In the genomic region with DNA sequence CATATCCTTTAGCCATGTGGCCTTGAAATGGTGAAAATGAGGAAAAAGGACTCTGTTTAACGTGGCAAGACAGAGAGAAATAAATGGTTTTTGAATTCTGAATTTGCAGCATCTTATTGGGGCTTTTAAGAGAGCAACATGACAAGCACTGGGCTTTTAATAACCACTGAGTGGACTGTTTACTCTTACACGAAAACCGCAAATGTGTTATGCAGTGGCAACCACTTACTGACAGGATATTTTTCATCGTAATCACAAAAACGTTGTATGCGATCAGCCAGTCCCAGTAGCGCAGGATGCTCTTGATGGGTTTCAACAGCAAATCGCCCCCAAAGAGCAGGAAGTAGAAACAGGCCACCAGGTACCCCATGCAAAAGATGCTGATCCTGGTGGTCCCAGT, we compare ENCODE assay signal across 28 cellular contexts.
"Had no signal": no experiment of that assay in that cellular context is flagged by ENCODE, and none has a peak within 500 bp of the region (broad histone marks: within the 10 kb centered on the region; RNA-seq: fewer than 3 reads in every experiment).

No MANE protein-coding gene starts in this region.

- H3K4me3 Mint-ChIP-seq: activated naive CD4-positive, alpha-beta T cell treated with anti-CD3 and anti-CD28 coated beads, Interleukin-2, amount 10 ng/mL, durations not matched to agents 7 days and 5 days; activated naive CD8-positive, alpha-beta T cell treated with anti-CD3 and anti-CD28 coated beads, Interleukin-2, amount 10 ng/mL, durations not matched to agents 7 days and 5 days; dendritic cell treated with granulocyte-macrophage colony-stimulating factor and Interleukin-4, amounts not matched to agents 40 ng/mL and 50 ng/mL, for 4 days; naive thymus-derived CD8-positive, alpha-beta T cell; neural crest cell had no signal

- H3K4me1 Mint-ChIP-seq: activated naive CD4-positive, alpha-beta T cell treated with anti-CD3 and anti-CD28 coated beads, Interleukin-2, amount 10 ng/mL, durations not matched to agents 7 days and 5 days; activated naive CD8-positive, alpha-beta T cell treated with anti-CD3 and anti-CD28 coated beads, Interleukin-2, amount 10 ng/mL, durations not matched to agents 7 days and 5 days; naive thymus-derived CD8-positive, alpha-beta T cell had no signal

- H3K27me3 Mint-ChIP-seq: activated naive CD4-positive, alpha-beta T cell treated with anti-CD3 and anti-CD28 coated beads, Interleukin-2, amount 10 ng/mL, durations not matched to agents 7 days and 5 days; activated naive CD8-positive, alpha-beta T cell treated with anti-CD3 and anti-CD28 coated beads, Interleukin-2, amount 10 ng/mL, durations not matched to agents 7 days and 5 days had no signal

- H3K27ac ChIP-seq: epithelial cell of prostate, heart right ventricle, pancreas, prostate gland, skin epidermis, testis, transverse colon, WERI-Rb-1 had no signal

- H3K9me3 ChIP-seq: heart right ventricle, pancreas, prostate gland, testis, transverse colon had no signal

- H3K4me1 ChIP-seq: heart right ventricle, pancreas, prostate gland, transverse colon had no signal

- H3K36me3 ChIP-seq: heart right ventricle, pancreas, prostate gland, transverse colon, WERI-Rb-1 had no signal

- H3K36me3 Mint-ChIP-seq: activated naive CD4-positive, alpha-beta T cell treated with anti-CD3 and anti-CD28 coated beads, Interleukin-2, amount 10 ng/mL, durations not matched to agents 7 days and 5 days; activated naive CD8-positive, alpha-beta T cell treated with anti-CD3 and anti-CD28 coated beads, Interleukin-2, amount 10 ng/mL, durations not matched to agents 7 days and 5 days; naive thymus-derived CD8-positive, alpha-beta T cell had no signal

- ATAC-seq: activated CD4-positive, CD25-positive, alpha-beta regulatory T cell treated with anti-CD3 and anti-CD28 coated beads, Interleukin-2, amount 50 U/mL, for 24 hours; heart right ventricle; naive thymus-derived CD8-positive, alpha-beta T cell; pancreas; stimulated activated naive CD8-positive, alpha-beta T cell treated with anti-CD3 and anti-CD28 coated beads, Interleukin-15, Interleukin-2, amounts not matched to agents 100 U/mL and 50 U/mL, for 24 hours had no signal

- H3K4me3 ChIP-seq: heart right ventricle, pancreas, prostate gland, skin epidermis, testis, transverse colon had no signal

- H3K9me3 Mint-ChIP-seq: activated naive CD4-positive, alpha-beta T cell treated with anti-CD3 and anti-CD28 coated beads, Interleukin-2, amount 10 ng/mL, durations not matched to agents 7 days and 5 days; activated naive CD8-positive, alpha-beta T cell treated with anti-CD3 and anti-CD28 coated beads, Interleukin-2, amount 10 ng/mL, durations not matched to agents 7 days and 5 days; dendritic cell treated with granulocyte-macrophage colony-stimulating factor and Interleukin-4, amounts not matched to agents 40 ng/mL and 50 ng/mL, for 4 days; naive thymus-derived CD8-positive, alpha-beta T cell; neural crest cell had no signal

- DNase-seq: activated CD4-positive, alpha-beta T cell treated with anti-CD3 and anti-CD28 coated beads for 48 hours; activated CD4-positive, alpha-beta T cell treated with anti-CD3 and anti-CD28 coated beads, Interleukin-2, amount 50 U/mL, for 48 hours; activated CD8-positive, alpha-beta memory T cell treated with anti-CD3 and anti-CD28 coated beads, Interleukin-2, amount 50 U/mL, for 4 hours; activated gamma-delta T cell; activated naive CD4-positive, alpha-beta T cell treated with anti-CD3 and anti-CD28 coated beads, Interleukin-2, amount 10 ng/mL, durations not matched to agents 7 days and 5 days; activated naive CD8-positive, alpha-beta T cell treated with anti-CD3 and anti-CD28 coated beads, Interleukin-2, amount 10 ng/mL, durations not matched to agents 7 days and 5 days; activated T-cell treated with anti-CD3 and anti-CD28 coated beads, Interleukin-2, amount 50 U/mL, for 1 hour; amniotic stem cell; central memory CD4-positive, alpha-beta T cell; effector CD4-positive, alpha-beta T cell; foreskin fibroblast; heart right ventricle; naive thymus-derived CD8-positive, alpha-beta T cell; nucleus accumbens; pancreas; stimulated activated CD4-positive, alpha-beta T cell treated with anti-CD3 and anti-CD28 coated beads, Interleukin-12 subunit alpha, Interleukin-12 subunit beta, amount 100 ng/mL, for 4 hours; stimulated activated CD4-positive, alpha-beta T cell treated with anti-CD3 and anti-CD28 coated beads, Interleukin-4, amount 100 ng/mL, for 1 hour; stimulated activated naive CD8-positive, alpha-beta T cell treated with anti-CD3 and anti-CD28 coated beads, Interleukin-15, Interleukin-2, amounts not matched to agents 100 U/mL and 50 U/mL, for 24 hours; T1000; testis; transverse colon; WERI-Rb-1 had no signal

- H3K27me3 ChIP-seq: pancreas, testis, transverse colon had no signal
